8 cellular contexts compared by ENCODE assay signal in the genomic region with DNA sequence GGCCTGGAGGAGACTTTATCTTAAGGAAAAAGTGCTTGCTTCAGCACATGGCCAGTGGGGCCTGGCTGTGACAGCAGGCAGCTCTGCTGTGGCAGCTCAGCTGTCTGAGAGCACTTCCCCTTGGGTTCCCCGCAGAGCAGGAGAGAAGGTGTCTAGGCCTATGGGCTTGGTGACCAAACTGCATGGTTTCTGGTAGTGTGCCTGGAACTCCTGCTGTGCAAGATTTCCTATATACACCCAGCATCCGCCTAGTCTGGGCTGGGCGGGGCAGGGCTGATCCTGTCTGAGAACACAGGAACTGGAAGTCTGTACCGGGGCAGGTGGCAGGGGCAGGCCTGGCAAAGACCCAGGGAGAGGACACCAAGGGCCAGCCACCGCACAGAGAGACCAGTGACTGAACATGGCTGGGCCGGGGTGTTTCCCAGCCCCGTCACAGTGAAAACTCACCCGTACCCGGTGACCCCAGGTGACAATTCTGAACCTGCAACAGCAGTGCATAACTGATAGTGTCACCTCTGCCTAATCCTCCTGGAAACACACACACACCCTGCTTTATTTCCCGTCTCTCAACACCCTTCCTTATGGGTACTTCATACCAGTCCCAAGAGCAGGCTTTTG. TPM values are rescaled to one million over a fixed set of nuclear protein-coding genes. Genes with fewer than 3 reads are reported as not detected.
DNase-seq lines count a peak whose midpoint lies in the region; ATAC-seq and TF ChIP-seq lines count a peak whose summit lies in the region.

No MANE protein-coding gene starts in this region.

- H3K27me3 ChIP-seq in gastroesophageal sphincter = no peaks in the 10 kb centered on the region

- TF ChIP-seq CTCF in gastroesophageal sphincter (IDR thresholded peaks at IDR 0.05) = no peak

- intact Hi-C loops in sciatic nerve (cut with DNase I) = no loop called here

- DNase-seq in ELF-1 (ENCODE audit: low read depth, low spot score) = peak; percentile 38
- peak; percentile 43 for DNase-seq in SKM-1 treated with dmso at 0.1 percent for 144 hours (lab: John Stamatoyannopoulos, UW; ENCODE audit: unreplicated experiment)
- peak; percentile 65 for DNase-seq in sciatic nerve (ENCODE audit: low spot score)
- no peak for DNase-seq in NCI-H187 (lab: John Stamatoyannopoulos, UW)
- DNase-seq in stimulated activated CD4-positive, alpha-beta T cell treated with anti-CD3 and anti-CD28 coated beads, Interleukin-4, amount 100 ng/mL, for 24 hours = no peak

- no peak for TF ChIP-seq POLR2A in gastroesophageal sphincter (IDR thresholded peaks at IDR 0.05)

- 43 to 54% methylated on average over 1 to 6 of the region's 10 CpGs for WGBS in gastroesophageal sphincter (ENCODE audit: low coverage in 1 of 2), 2 donors

- TF ChIP-seq EP300 in gastroesophageal sphincter (IDR thresholded peaks at IDR 0.05) = no peak

- peak overlapping the region in 3 of 4 donors; percentile 48 to 73 (median 70) for H3K27ac ChIP-seq in gastroesophageal sphincter

- H3K9me3 ChIP-seq in gastroesophageal sphincter = no peaks in the 10 kb centered on the region

- no peak overlapping the region for H3K4me3 ChIP-seq in gastroesophageal sphincter

- no peaks in the 10 kb centered on the region for H3K36me3 ChIP-seq in gastroesophageal sphincter

- ATAC-seq in GM19455 (IDR thresholded peaks at IDR 0.05; ENCODE audit: unreplicated experiment) (peak; percentile 49), HG03565 (IDR thresholded peaks at IDR 0.05; ENCODE audit: unreplicated experiment) (peak; percentile 40), gastroesophageal sphincter (no peak), sciatic nerve (no peak)

- H3K4me1 ChIP-seq in gastroesophageal sphincter = peaks cover 19 to 75% (median 47%) of the 10 kb centered on the region in 3 donors

RNA-seq across cellular contexts. Expression of a gene that starts 39.3 kb away (rescaled TPM):
- 10 to 100 TPM; 46.8 to 85.5 (median 55.6) TPM for total RNA-seq in gastroesophageal sphincter
- 137 TPM for total RNA-seq in sciatic nerve

RNA-seq across cellular contexts. Expression of a gene that starts 41.4 kb away (rescaled TPM):
- 1 to 10 TPM in 1 of 4 donors, under 1 TPM in 1, not detected in 2; 0.17 to 1.1 TPM for total RNA-seq in gastroesophageal sphincter
- 7.5 TPM for total RNA-seq in sciatic nerve

Comparison
In these comparisons a context has a peak if more than half of its experiments do, and no peak if none do; other contexts are left out.
1. DNase-seq: peak in ELF-1 (single experiment), SKM-1 treated with dmso at 0.1 percent for 144 hours (single experiment) and sciatic nerve (single experiment); none in NCI-H187 (0 of 2) and stimulated activated CD4-positive, alpha-beta T cell treated with anti-CD3 and anti-CD28 coated beads, Interleukin-4, amount 100 ng/mL, for 24 hours (single experiment).
2. ATAC-seq: peak in GM19455 (single experiment) and HG03565 (single experiment); none in gastroesophageal sphincter (single experiment) and sciatic nerve (single experiment).